Comparison of ENCODE assay signal across 1 cellular context in genomic region chr19:41861098-41861768, GRCh38.
A peak's percentile ranks its signal among the peaks of the same experiment; 100 is the strongest.
TF ChIP-seq lines count a peak whose summit lies in the region.

No MANE protein-coding gene starts in this region.

TF ChIP-seq in HepG2, 621 proteins besides CTCF, POLR2A, EP300 and RAD21:
- TF ChIP-seq REL (CRISPR knock-in tag; conservative IDR thresholded peaks at IDR 0.05) (no peak), ZNF570 (CRISPR knock-in tag; IDR thresholded peaks at IDR 0.05; ENCODE audit: borderline replicate concordance) (no peak), SMARCE1 (IDR thresholded peaks at IDR 0.05; ENCODE audit: borderline replicate concordance) (no peak), KAT7 (CRISPR knock-in tag; IDR thresholded peaks at IDR 0.05; ENCODE audit: borderline replicate concordance) (0 out of 2 replicates have a peak, but pooled peaks have one; percentile 14), SAP130 (CRISPR knock-in tag; IDR thresholded peaks at IDR 0.05; ENCODE audit: low read depth) (0 out of 2 replicates have a peak, but pooled peaks have one; percentile 13), RBFOX2 (IDR thresholded peaks at IDR 0.05; ENCODE audit: low read depth, low read length) (0 out of 2 replicates have a peak, but pooled peaks have one; percentile 40), ASH2L (IDR thresholded peaks at IDR 0.05; ENCODE audit: insufficient read length, low read depth, low read length) (no peak), ZNF768 (CRISPR knock-in tag; IDR thresholded peaks at IDR 0.05) (peak; percentile 47; the same call in 1 of the 2 replicates), ZNF225 (CRISPR knock-in tag; IDR thresholded peaks at IDR 0.05) (peak; percentile 7; the same call in 1 of the 2 replicates), ATF4 (CRISPR knock-in tag; IDR thresholded peaks at IDR 0.05) (0 out of 4 replicates have a peak, but pooled peaks of 1 of the 2 experiments have one; percentile 6), ZNF501 (CRISPR knock-in tag; IDR thresholded peaks at IDR 0.05) (peak; percentile 21; the same call in 1 of the 2 replicates), HNRNPL (IDR thresholded peaks at IDR 0.05; ENCODE audit: low read depth, low read length) (0 out of 2 replicates have a peak, but pooled peaks have one; percentile 1), ZNF839 (CRISPR knock-in tag; IDR thresholded peaks at IDR 0.05; ENCODE audit: borderline replicate concordance) (no peak), POLR2G (IDR thresholded peaks at IDR 0.05; ENCODE audit: low read depth, low read length) (peak; percentile 37; the same call in 1 of the 2 replicates), ZSCAN31 (CRISPR knock-in tag; IDR thresholded peaks at IDR 0.05; ENCODE audit: low read depth) (no peak), MEF2D (CRISPR knock-in tag; IDR thresholded peaks at IDR 0.05) (no peak), ZNF614 (CRISPR knock-in tag; IDR thresholded peaks at IDR 0.05; ENCODE audit: borderline replicate concordance) (no peak), CENPT (CRISPR knock-in tag; IDR thresholded peaks at IDR 0.05; ENCODE audit: low read depth) (no peak), CBX5 (CRISPR knock-in tag; IDR thresholded peaks at IDR 0.05; ENCODE audit: borderline replicate concordance) (no peak), ZNF343 (CRISPR knock-in tag; IDR thresholded peaks at IDR 0.05) (0 out of 2 replicates have a peak, but pooled peaks have one; percentile 34), ZNF577 (CRISPR knock-in tag; IDR thresholded peaks at IDR 0.05; ENCODE audit: borderline replicate concordance, low read depth) (no peak), ZKSCAN5 (CRISPR knock-in tag; IDR thresholded peaks at IDR 0.05) (no peak), ZNF782 (CRISPR knock-in tag; IDR thresholded peaks at IDR 0.05; ENCODE audit: borderline replicate concordance) (no peak), SIN3B (IDR thresholded peaks at IDR 0.05; ENCODE audit: low read length) (no peak), TBX2 (CRISPR knock-in tag; IDR thresholded peaks at IDR 0.05; ENCODE audit: borderline replicate concordance) (no peak)
- TF ChIP-seq, protein P1, sequence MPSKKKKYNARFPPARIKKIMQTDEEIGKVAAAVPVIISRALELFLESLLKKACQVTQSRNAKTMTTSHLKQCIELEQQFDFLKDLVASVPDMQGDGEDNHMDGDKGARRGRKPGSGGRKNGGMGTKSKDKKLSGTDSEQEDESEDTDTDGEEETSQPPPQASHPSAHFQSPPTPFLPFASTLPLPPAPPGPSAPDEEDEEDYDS (CRISPR knock-in tag; IDR thresholded peaks at IDR 0.05): no peak
- TF ChIP-seq, protein P2, sequence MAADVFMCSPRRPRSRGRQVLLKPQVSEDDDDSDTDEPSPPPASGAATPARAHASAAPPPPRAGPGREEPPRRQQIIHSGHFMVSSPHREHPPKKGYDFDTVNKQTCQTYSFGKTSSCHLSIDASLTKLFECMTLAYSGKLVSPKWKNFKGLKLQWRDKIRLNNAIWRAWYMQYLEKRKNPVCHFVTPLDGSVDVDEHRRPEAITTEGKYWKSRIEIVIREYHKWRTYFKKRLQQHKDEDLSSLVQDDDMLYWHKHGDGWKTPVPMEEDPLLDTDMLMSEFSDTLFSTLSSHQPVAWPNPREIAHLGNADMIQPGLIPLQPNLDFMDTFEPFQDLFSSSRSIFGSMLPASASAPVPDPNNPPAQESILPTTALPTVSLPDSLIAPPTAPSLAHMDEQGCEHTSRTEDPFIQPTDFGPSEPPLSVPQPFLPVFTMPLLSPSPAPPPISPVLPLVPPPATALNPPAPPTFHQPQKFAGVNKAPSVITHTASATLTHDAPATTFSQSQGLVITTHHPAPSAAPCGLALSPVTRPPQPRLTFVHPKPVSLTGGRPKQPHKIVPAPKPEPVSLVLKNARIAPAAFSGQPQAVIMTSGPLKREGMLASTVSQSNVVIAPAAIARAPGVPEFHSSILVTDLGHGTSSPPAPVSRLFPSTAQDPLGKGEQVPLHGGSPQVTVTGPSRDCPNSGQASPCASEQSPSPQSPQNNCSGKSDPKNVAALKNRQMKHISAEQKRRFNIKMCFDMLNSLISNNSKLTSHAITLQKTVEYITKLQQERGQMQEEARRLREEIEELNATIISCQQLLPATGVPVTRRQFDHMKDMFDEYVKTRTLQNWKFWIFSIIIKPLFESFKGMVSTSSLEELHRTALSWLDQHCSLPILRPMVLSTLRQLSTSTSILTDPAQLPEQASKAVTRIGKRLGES (CRISPR knock-in tag; IDR thresholded peaks at IDR 0.05; ENCODE audit: borderline replicate concordance): no peak
